ENCODE assay signal across 21 cellular contexts in genomic region chr14:76975865-76976622, GRCh38. TPM values are rescaled to one million over a fixed set of nuclear protein-coding genes. Genes with fewer than 3 reads are reported as not detected.
DNase-seq lines count a peak whose midpoint lies in the region; ATAC-seq and TF ChIP-seq lines count a peak whose summit lies in the region.
"Had no signal": no experiment of that assay in that cellular context is flagged by ENCODE, and none has a peak within 500 bp of the region (broad histone marks: within the 10 kb centered on the region; RNA-seq: fewer than 3 reads in every experiment).

No MANE protein-coding gene starts in this region.

- CTCF ChIA-PET in activated naive CD4-positive, alpha-beta T cell treated with anti-CD3 and anti-CD28 coated beads for 36 hours (lab: Charles Lee), result interaction anchor here (0.5 to 1.2 kb wide), 3 partner anchors 77 to 751 kb away, joined by 3 read pairs; no protein-coding TSS in a partner anchor
- CTCF ChIA-PET in Panc1 (lab: Charles Lee) (no interaction called here), Caco-2 (lab: Charles Lee) (no interaction called here)

- BruUV-seq in Panc1 (replicated peaks; lab: Mats Ljungman, UMichigan), result no TSS peak
- BruUV-seq in Caco-2 (replicated peaks; lab: Mats Ljungman, UMichigan), result no TSS peak

- TF ChIP-seq CTCF in Panc1 (IDR thresholded peaks at IDR 0.05) (no peak), progenitor cell of endocrine pancreas (IDR thresholded peaks at IDR 0.05; ENCODE audit: unreplicated experiment) (no peak), Caco-2 (IDR thresholded peaks at IDR 0.05; ENCODE audit: insufficient read depth in 1 of 2, low read depth in 1 of 2, low read length in 1 of 2, severe bottlenecking in 1 of 2, unreplicated experiment in 1 of 2) (no peak)

- H3K4me3 ChIP-seq in Panc1 (ENCODE audit: low read depth in 2 of 2, low read length in 2 of 2) (no peak overlapping the region), Caco-2 (ENCODE audit: low read depth, low read length) (no peak overlapping the region)
- H3K4me3 ChIP-seq: lung, tibial nerve had no signal

- intact Hi-C loops in activated naive CD4-positive, alpha-beta T cell treated with anti-CD3 and anti-CD28 coated beads for 36 hours (cut with micrococcal nuclease), result no loop called here
- intact Hi-C loops in Panc1 (cut with micrococcal nuclease; ENCODE audit: unreplicated experiment), result no loop called here
- intact Hi-C loops in Caco-2 (cut with micrococcal nuclease; ENCODE audit: unreplicated experiment), result no loop called here

- no peaks in the 10 kb centered on the region for H3K9me3 ChIP-seq in Panc1 (ENCODE audit: control insufficient read depth, insufficient read depth, low read depth, low read length)
- no peaks in the 10 kb centered on the region for H3K9me3 ChIP-seq in Caco-2
- H3K9me3 ChIP-seq: tibial nerve had no signal

- H3K4me3 Mint-ChIP-seq in activated naive CD4-positive, alpha-beta T cell treated with anti-CD3 and anti-CD28 coated beads for 36 hours, result no peak overlapping the region
- H3K4me3 Mint-ChIP-seq in progenitor cell of endocrine pancreas (ENCODE audit: low read depth) (no peak overlapping the region), Caco-2 (ENCODE audit: unreplicated experiment) (no peak overlapping the region)
- H3K4me3 Mint-ChIP-seq: HFFc6 had no signal

- no peaks in the 10 kb centered on the region for H3K36me3 Mint-ChIP-seq in activated naive CD4-positive, alpha-beta T cell treated with anti-CD3 and anti-CD28 coated beads for 36 hours (ENCODE audit: low read depth)
- H3K36me3 Mint-ChIP-seq in activated naive CD4-positive, alpha-beta T cell treated with anti-CD3 and anti-CD28 coated beads, Interleukin-2, amount 50 U/mL, for 72 hours, result peaks cover 1 to 2% of the 10 kb centered on the region in 2 donors
- H3K36me3 Mint-ChIP-seq in progenitor cell of endocrine pancreas (ENCODE audit: insufficient read depth) (no peaks in the 10 kb centered on the region), Caco-2 (ENCODE audit: insufficient read depth, unreplicated experiment) (no peaks in the 10 kb centered on the region)
- H3K36me3 Mint-ChIP-seq: naive thymus-derived CD4-positive, alpha-beta T cell had no signal

- H3K27ac ChIP-seq in Panc1 (ENCODE audit: low read length), result peak overlapping the region; percentile 54; the same call in 1 of the 2 replicates
- H3K27ac ChIP-seq: epithelial cell of prostate, tibial nerve had no signal

- no peaks in the 10 kb centered on the region for H3K27me3 ChIP-seq in Panc1 (ENCODE audit: control insufficient read depth, insufficient read depth, low read length)
- H3K27me3 ChIP-seq in Caco-2 (replicated peaks; ENCODE audit: control insufficient read depth, insufficient read depth, low read length), result no peaks in the 10 kb centered on the region
- H3K27me3 ChIP-seq: BE2C, tibial nerve had no signal

- peaks cover 28% of the 10 kb centered on the region for H3K4me1 Mint-ChIP-seq in activated naive CD4-positive, alpha-beta T cell treated with anti-CD3 and anti-CD28 coated beads for 36 hours (ENCODE audit: low read depth)
- peaks cover 13% of the 10 kb centered on the region for H3K4me1 Mint-ChIP-seq in progenitor cell of endocrine pancreas (ENCODE audit: low read depth)
- H3K4me1 Mint-ChIP-seq in Caco-2 (ENCODE audit: low read depth, unreplicated experiment), result peaks cover 2% of the 10 kb centered on the region

- no peak for ATAC-seq in activated naive CD4-positive, alpha-beta T cell treated with anti-CD3 and anti-CD28 coated beads, Interleukin-2, amount 50 U/mL, for 72 hours
- peak; percentile 45; the same call in 1 of the 2 replicates for ATAC-seq in Panc1
- ATAC-seq: naive thymus-derived CD4-positive, alpha-beta T cell; PC-3 had no signal

- POLR2A ChIA-PET in Panc1 (lab: Charles Lee) (no interaction called here), Caco-2 (lab: Charles Lee) (no interaction called here)

- peaks cover 1% of the 10 kb centered on the region for H3K9me3 Mint-ChIP-seq in activated naive CD4-positive, alpha-beta T cell treated with anti-CD3 and anti-CD28 coated beads for 36 hours
- H3K9me3 Mint-ChIP-seq in activated naive CD4-positive, alpha-beta T cell treated with anti-CD3 and anti-CD28 coated beads, Interleukin-2, amount 50 U/mL, for 72 hours, result peaks cover 0 to 2% of the 10 kb centered on the region in 2 donors
- H3K9me3 Mint-ChIP-seq in progenitor cell of endocrine pancreas (ENCODE audit: low read depth) (no peaks in the 10 kb centered on the region), Caco-2 (ENCODE audit: unreplicated experiment) (no peaks in the 10 kb centered on the region)
- H3K9me3 Mint-ChIP-seq: naive thymus-derived CD4-positive, alpha-beta T cell had no signal

- DNase-seq in activated naive CD4-positive, alpha-beta T cell treated with anti-CD3 and anti-CD28 coated beads for 36 hours, result no peak
- DNase-seq in activated naive CD4-positive, alpha-beta T cell treated with anti-CD3 and anti-CD28 coated beads, Interleukin-2, amount 50 U/mL, for 72 hours (ENCODE audit: low spot score in 2 of 2), result no peak
- DNase-seq in Panc1 (ENCODE audit: low read depth, low spot score) (no peak), islet precursor cell (peak; percentile 87), progenitor cell of endocrine pancreas (ENCODE audit: low spot score, unreplicated experiment) (no peak), Caco-2 (no peak), germinal center (ENCODE audit: low spot score) (no peak)
- no peak for DNase-seq in activated CD4-positive, alpha-beta T cell treated with anti-CD3 and anti-CD28 coated beads for 48 hours
- DNase-seq: activated CD4-positive, alpha-beta T cell treated with anti-CD3 and anti-CD28 coated beads for 4 hours; activated CD8-positive, alpha-beta memory T cell treated with anti-CD3 and anti-CD28 coated beads, Interleukin-2, amount 50 U/mL, for 4 hours; BE2C; cortex of kidney; HFFc6; naive thymus-derived CD4-positive, alpha-beta T cell; NCI-H1417 treated with DMSO at 0.1 percent for 48 hours; NCI-H748 treated with DMSO at 0.1 percent for 48 hours; PC-3; stimulated activated CD4-positive, alpha-beta T cell treated with anti-CD3 and anti-CD28 coated beads, Interleukin-12 subunit alpha, Interleukin-12 subunit beta, amount 100 ng/mL, for 4 hours had no signal

- H3K4me1 ChIP-seq in Panc1 (ENCODE audit: control insufficient read depth, insufficient read depth, low read length), result peaks cover 9% of the 10 kb centered on the region; the same call in 1 of the 2 replicates
- H3K4me1 ChIP-seq in Caco-2, result peaks cover 5% of the 10 kb centered on the region; the same call in 1 of the 2 replicates

- no peaks in the 10 kb centered on the region for H3K27me3 Mint-ChIP-seq in activated naive CD4-positive, alpha-beta T cell treated with anti-CD3 and anti-CD28 coated beads for 36 hours (ENCODE audit: low read depth)
- H3K27me3 Mint-ChIP-seq in progenitor cell of endocrine pancreas, result no peaks in the 10 kb centered on the region
- H3K27me3 Mint-ChIP-seq in Caco-2 (ENCODE audit: insufficient read depth, unreplicated experiment), result no peaks in the 10 kb centered on the region
- H3K27me3 Mint-ChIP-seq: naive thymus-derived CD4-positive, alpha-beta T cell had no signal

- in situ Hi-C loops in Panc1 (cut with HindIII; ENCODE audit: low pct_unique_long_range_greater_than_20kb, low sequenced_read_pairs), result no loop called here

- H3K36me3 ChIP-seq in Panc1 (ENCODE audit: control insufficient read depth, insufficient read depth, low read length) (no peaks in the 10 kb centered on the region), Caco-2 (ENCODE audit: control insufficient read depth, insufficient read depth, low read length) (no peaks in the 10 kb centered on the region)
- H3K36me3 ChIP-seq: BE2C, tibial nerve had no signal

- peak overlapping the region; percentile 70 for H3K27ac Mint-ChIP-seq in activated naive CD4-positive, alpha-beta T cell treated with anti-CD3 and anti-CD28 coated beads for 36 hours
- H3K27ac Mint-ChIP-seq in activated naive CD4-positive, alpha-beta T cell treated with anti-CD3 and anti-CD28 coated beads, Interleukin-2, amount 50 U/mL, for 72 hours, result peak overlapping the region in 1 of 2 donors; percentile 82
- peak overlapping the region; percentile 69 for H3K27ac Mint-ChIP-seq in progenitor cell of endocrine pancreas
- H3K27ac Mint-ChIP-seq in Caco-2 (ENCODE audit: unreplicated experiment), result no peak overlapping the region
- H3K27ac Mint-ChIP-seq: HFFc6 had no signal

RNA-seq across cellular contexts. Expression of gene IRF2BPL, which starts 52.5 kb away (rescaled TPM):
- total RNA-seq in activated naive CD4-positive, alpha-beta T cell treated with anti-CD3 and anti-CD28 coated beads for 36 hours, result 10 to 100 TPM; 34.8 to 35.2 TPM
- total RNA-seq in activated naive CD4-positive, alpha-beta T cell treated with anti-CD3 and anti-CD28 coated beads, Interleukin-2, amount 50 U/mL, for 72 hours, result 10 to 100 TPM; 26.6 to 85.4 TPM
- total RNA-seq in Panc1 (2021; ENCODE audit: unreplicated experiment) (83.3 TPM), progenitor cell of endocrine pancreas (51.1 and 56.2 TPM in 2 replicates), Caco-2 (2022) (24.1 and 24.7 TPM in 2 replicates)
- polyA plus RNA-seq in Panc1 (2012; ENCODE audit: insufficient read length), result 118 TPM
